29 cellular contexts compared by ENCODE assay signal in genomic region chr10:130570119-130570518, GRCh38.
"Had no signal": no experiment of that assay in that cellular context is flagged by ENCODE, and none has a peak within 500 bp of the region (broad histone marks: within the 10 kb centered on the region; RNA-seq: fewer than 3 reads in every experiment).

No MANE protein-coding gene starts in this region.

- ATAC-seq: activated CD4-positive, alpha-beta T cell treated with anti-CD3 and anti-CD28 coated beads for 36 hours; activated naive CD4-positive, alpha-beta T cell treated with anti-CD3 and anti-CD28 coated beads, Interleukin-2, amount 50 U/mL, for 72 hours; activated T-cell treated with anti-CD3 and anti-CD28 coated beads, Interleukin-2, amount 50 U/mL, for 72 hours; esophagus mucosa had no signal

- H3K36me3 ChIP-seq: ascending aorta, breast epithelium, cardiac muscle cell had no signal

- H3K9me3 ChIP-seq: ascending aorta, breast epithelium had no signal

- H3K4me3 ChIP-seq: ascending aorta, breast epithelium, cardiac muscle cell, coronary artery, dorsolateral prefrontal cortex had no signal

- H3K27ac ChIP-seq: ascending aorta, breast epithelium, cardiac muscle cell, coronary artery, dorsolateral prefrontal cortex had no signal

- FAIRE-seq: frontal cortex had no signal

- H3K27me3 ChIP-seq: ascending aorta had no signal

- H3K4me1 ChIP-seq: ascending aorta, breast epithelium had no signal

- DNase-seq: activated CD4-positive, alpha-beta memory T cell treated with anti-CD3 and anti-CD28 coated beads, Interleukin-2, amount 10 ng/mL, durations not matched to agents 7 days and 5 days; activated CD4-positive, alpha-beta T cell treated with anti-CD3 and anti-CD28 coated beads for 36 hours; activated CD4-positive, alpha-beta T cell treated with anti-CD3 and anti-CD28 coated beads, Interleukin-2, amount 10 ng/mL, durations not matched to agents 7 days and 5 days; activated CD4-positive, alpha-beta T cell treated with anti-CD3 and anti-CD28 coated beads, Interleukin-2, amount 50 U/mL, for 4 hours; activated CD4-positive, CD25-positive, alpha-beta regulatory T cell; activated CD4-positive, CD25-positive, alpha-beta regulatory T cell treated with anti-CD3 and anti-CD28 coated beads, Interleukin-2, amount 50 U/mL, for 72 hours; activated CD8-positive, alpha-beta memory T cell treated with anti-CD3 and anti-CD28 coated beads, Interleukin-2, amount 50 U/mL, for 48 hours; activated gamma-delta T cell; activated naive CD4-positive, alpha-beta T cell; activated naive CD4-positive, alpha-beta T cell treated with anti-CD3 and anti-CD28 coated beads, Interleukin-2, amount 10 ng/mL, durations not matched to agents 7 days and 5 days; activated naive CD8-positive, alpha-beta T cell treated with anti-CD3 and anti-CD28 coated beads, Interleukin-2, amount 10 ng/mL, durations not matched to agents 7 days and 5 days; activated T-cell treated with anti-CD3 and anti-CD28 coated beads for 4 hours; activated T-cell treated with anti-CD3 and anti-CD28 coated beads, Interleukin-2, amount 50 U/mL, for 24 hours; activated T-cell treated with anti-CD3 and anti-CD28 coated beads, Interleukin-2, amount 50 U/mL, for 72 hours; central memory CD4-positive, alpha-beta T cell; cerebellar nuclear complex; dorsolateral prefrontal cortex; effector memory CD4-positive, alpha-beta T cell; endodermal cell; foreskin fibroblast; glutamatergic neuron; T-helper 2 cell had no signal
